ENCODE assay signal across 8 cellular contexts in genomic region chr5:134114886-134115805, GRCh38.
A peak's percentile ranks its signal among the peaks of the same experiment; 100 is the strongest.
DNase-seq lines count a peak whose midpoint lies in the region; ATAC-seq and TF ChIP-seq lines count a peak whose summit lies in the region.

No MANE protein-coding gene starts in this region.

- peak overlapping the region; percentile 54 for H3K4me3 ChIP-seq in rectal smooth muscle tissue (ENCODE audit: low read length)

- ATAC-seq in GM18909 (IDR thresholded peaks at IDR 0.05; ENCODE audit: poor library complexity, unreplicated experiment) (peak; percentile 1), HG03571 (IDR thresholded peaks at IDR 0.05; ENCODE audit: unreplicated experiment) (peak; percentile 3), HG03159 (IDR thresholded peaks at IDR 0.05; ENCODE audit: unreplicated experiment) (no peak)

- H3K36me3 ChIP-seq in rectal smooth muscle tissue (ENCODE audit: control insufficient read depth, insufficient read depth, low read length): no peaks in the 10 kb centered on the region

- DNase-seq in activated CD8-positive, alpha-beta memory T cell treated with anti-CD3 and anti-CD28 coated beads for 1 hour (ENCODE audit: extremely low read depth in 1 of 2, low read depth in 1 of 2): peak; percentile 73
- DNase-seq in erythroblast (lab: John Stamatoyannopoulos, UW): peak; percentile 34 to 44
- no peak for DNase-seq in NCI-H510A (lab: John Stamatoyannopoulos, UW)
- no peak for DNase-seq in kidney glomerular epithelial cell (lab: John Stamatoyannopoulos, UW)

- peaks cover 9% of the 10 kb centered on the region for H3K4me1 ChIP-seq in rectal smooth muscle tissue (ENCODE audit: control insufficient read depth, insufficient read depth, low read length)

- H3K27me3 ChIP-seq in rectal smooth muscle tissue (ENCODE audit: control insufficient read depth, insufficient read depth, low read length): peaks cover 12% of the 10 kb centered on the region

- H3K27ac ChIP-seq in rectal smooth muscle tissue (ENCODE audit: low read depth, low read length): no peak overlapping the region

- no peak overlapping the region for H3K9ac ChIP-seq in rectal smooth muscle tissue (ENCODE audit: low read length)

- no peak for TF ChIP-seq POLR2A in erythroblast (IDR thresholded peaks at IDR 0.05; ENCODE audit: low read length)

Comparison
In these comparisons a context has a peak if more than half of its experiments do, and no peak if none do; other contexts are left out.
1. DNase-seq: peak in activated CD8-positive, alpha-beta memory T cell treated with anti-CD3 and anti-CD28 coated beads for 1 hour (2 of 2) and erythroblast (2 of 2); none in NCI-H510A (single experiment) and kidney glomerular epithelial cell (single experiment).